11 cellular contexts compared by ENCODE assay signal in the genomic region with DNA sequence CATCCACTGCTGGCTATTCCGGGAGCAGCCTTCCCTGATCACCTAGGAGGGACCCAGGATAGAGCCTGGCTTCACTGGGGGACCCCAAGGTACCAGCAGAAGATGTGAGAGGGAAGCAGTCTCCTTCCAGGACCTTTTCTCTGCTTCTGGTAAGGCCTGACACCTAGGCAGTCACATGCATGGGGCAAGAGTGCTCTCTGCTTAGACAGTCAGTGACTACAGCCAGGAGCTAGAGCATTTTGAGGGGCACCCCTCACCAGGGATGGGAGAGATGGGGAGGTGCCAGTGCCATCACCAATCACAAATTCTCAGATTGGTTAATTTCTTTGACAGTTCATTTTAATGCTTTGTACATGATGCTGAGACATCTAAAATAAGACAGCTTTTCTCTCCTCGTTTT.
"Had no signal": no experiment of that assay in that cellular context is flagged by ENCODE, and none has a peak within 500 bp of the region (broad histone marks: within the 10 kb centered on the region; RNA-seq: fewer than 3 reads in every experiment).

No MANE protein-coding gene starts in this region.

- H3K4me3 ChIP-seq: GM23248, GM23338, HAP-1 had no signal

- FAIRE-seq: H1, H54 had no signal

- H3K9me3 ChIP-seq: HAP-1 had no signal

- DNase-seq: GM23248, GOT3, H7, H9, HCEC 1CT, HFFc6 had no signal

- ATAC-seq: GM23338, HCT116 had no signal

- H3K27ac ChIP-seq: GM23248 had no signal

- H3K4me1 ChIP-seq: HAP-1 had no signal

- H3K36me3 ChIP-seq: HAP-1 had no signal
